12 cellular contexts compared by ENCODE assay signal in genomic region chr17:38911731-38912081, GRCh38. TPM values are rescaled to one million over a fixed set of nuclear protein-coding genes. Genes with fewer than 3 reads are reported as not detected.
"Had no signal": no experiment of that assay in that cellular context is flagged by ENCODE, and none has a peak within 500 bp of the region (broad histone marks: within the 10 kb centered on the region; RNA-seq: fewer than 3 reads in every experiment).

No MANE protein-coding gene starts in this region.

RNA-seq across cellular contexts. Expression of gene FBXO47, which starts 55.5 kb away (rescaled TPM):
- total RNA-seq: cardiac muscle cell; colonic mucosa; frontal cortex; kidney; left lung; mucosa of descending colon; occipital lobe; progenitor cell of endocrine pancreas; right lobe of liver; spleen; T-helper 1 cell treated with Interleukin-12 subunit alpha and Interleukin-12 subunit beta and Interleukin-4 antibody, amounts not matched to agents 30 ng/mL and 1 ng/mL, for 36 hours; tibial nerve had no signal
- polyA plus RNA-seq: cardiac muscle cell had no signal
